29 cellular contexts compared by ENCODE assay signal in the genomic region with DNA sequence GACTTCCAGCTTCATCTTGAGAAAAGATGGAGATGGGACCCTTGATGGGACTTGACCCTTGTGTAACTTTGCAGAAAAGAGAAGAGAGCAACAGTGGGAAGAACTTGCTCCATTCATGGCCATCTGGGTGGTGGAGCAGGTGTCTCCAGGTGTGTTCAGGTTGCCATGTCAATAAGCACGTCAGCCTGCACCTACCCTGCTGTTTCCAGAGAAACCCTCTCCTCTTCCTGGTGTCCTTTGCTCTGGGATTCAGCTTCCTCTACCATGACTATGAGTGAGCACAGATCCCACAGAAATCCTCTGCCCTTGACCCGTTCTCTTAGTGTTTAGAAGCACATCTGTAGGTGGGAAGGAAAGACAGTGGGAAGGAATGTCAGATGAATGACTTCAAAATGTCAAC. TPM values are rescaled to one million over a fixed set of nuclear protein-coding genes. Genes with fewer than 3 reads are reported as not detected.
DNase-seq lines count a peak whose midpoint lies in the region; ATAC-seq, FAIRE-seq and TF ChIP-seq lines count a peak whose summit lies in the region.
"Had no signal": no experiment of that assay in that cellular context is flagged by ENCODE, and none has a peak within 500 bp of the region (broad histone marks: within the 10 kb centered on the region; RNA-seq: fewer than 3 reads in every experiment).

No MANE protein-coding gene starts in this region.

- H3K9me3 ChIP-seq in osteoblast (ENCODE audit: low read depth, low read length) (no peaks in the 10 kb centered on the region), left lung (peaks cover 0 to 4% of the 10 kb centered on the region in 2 donors)
- H3K9me3 ChIP-seq: body of pancreas, gastrocnemius medialis had no signal

- ATAC-seq in foreskin keratinocyte (no peak), left lung (no peak), SK-N-SH treated with all-trans-retinoic acid at 6 μM for 48 hours (no peak)
- ATAC-seq: gastrocnemius medialis; Panc1; stimulated activated memory B cell treated with anti-CD40 and anti-IgM and Interleukin-4, amounts not matched to agents 10 μg/mL and 1 μg/mL and 100 μg/mL, for 72 hours had no signal

- no peaks in the 10 kb centered on the region for H4K20me1 ChIP-seq in osteoblast (ENCODE audit: insufficient read depth, low read length)
- H4K20me1 ChIP-seq: BLaER1 treated with 17β-estradiol and CSF1 and Interleukin-3, amounts not matched to agents 10 nM and 100 nM had no signal

- peak overlapping the region; percentile 7 for H2AFZ ChIP-seq in osteoblast (ENCODE audit: low read length)

- H3K4me3 ChIP-seq in bronchial epithelial cell (ENCODE audit: low read depth, low read length) (no peak overlapping the region), osteoblast (ENCODE audit: insufficient read depth, low read length) (no peak overlapping the region), left lung (no peak overlapping the region)
- H3K4me3 ChIP-seq: BLaER1 treated with 17β-estradiol and CSF1 and Interleukin-3, amounts not matched to agents 10 nM and 100 nM; body of pancreas; dorsolateral prefrontal cortex; gastrocnemius medialis had no signal

- H3K36me3 ChIP-seq in bronchial epithelial cell (ENCODE audit: control insufficient read depth, insufficient read depth, low read length): no peaks in the 10 kb centered on the region
- no peaks in the 10 kb centered on the region for H3K36me3 ChIP-seq in osteoblast (ENCODE audit: insufficient read depth, low read length)
- no peaks in the 10 kb centered on the region for H3K36me3 ChIP-seq in left lung
- H3K36me3 ChIP-seq: BLaER1 treated with 17β-estradiol and CSF1 and Interleukin-3, amounts not matched to agents 10 nM and 100 nM; gastrocnemius medialis had no signal

- H3K79me2 ChIP-seq in osteoblast (ENCODE audit: insufficient read depth, low read length): no peaks in the 10 kb centered on the region

- peak; percentile 28 for FAIRE-seq in bronchial epithelial cell (lab: Jason Lieb, UNC)

- H3K4me1 ChIP-seq in osteoblast (ENCODE audit: insufficient read depth, low read length) (peaks cover 20% of the 10 kb centered on the region), foreskin keratinocyte (no peaks in the 10 kb centered on the region), left lung (no peaks in the 10 kb centered on the region)
- H3K4me1 ChIP-seq: body of pancreas had no signal

- DNase-seq in EH (ENCODE audit: low read depth) (peak; percentile 26), NCI-H146 (lab: John Stamatoyannopoulos, UW) (peak; percentile 67), bronchial epithelial cell (ENCODE audit: low read depth) (no peak), osteoblast (ENCODE audit: insufficient read length, low spot score, missing footprints) (no peak), foreskin keratinocyte (no peak), left lung (no peak)
- DNase-seq: activated CD4-positive, alpha-beta memory T cell treated with anti-CD3 and anti-CD28 coated beads, Interleukin-2, amount 10 ng/mL, durations not matched to agents 7 days and 5 days; activated CD8-positive, alpha-beta memory T cell treated with anti-CD3 and anti-CD28 coated beads, Interleukin-2, amount 50 U/mL, for 48 hours; activated naive CD4-positive, alpha-beta T cell treated with Interleukin-2 at 50 U/mL for 16 hours; cerebellar nuclear complex; COR-L47; DND-41; dorsolateral prefrontal cortex; gastrocnemius medialis; Karpas-422; kidney glomerular epithelial cell; NCI-H1436; NCI-H2171 treated with DMSO at 0.1 percent for 48 hours; SHP77 treated with DMSO at 0.1 percent for 48 hours had no signal

- H3K27me3 ChIP-seq in bronchial epithelial cell (ENCODE audit: control insufficient read depth, insufficient read depth, low read length) (no peaks in the 10 kb centered on the region), osteoblast (ENCODE audit: insufficient read depth, low read length) (no peaks in the 10 kb centered on the region), foreskin keratinocyte (no peaks in the 10 kb centered on the region), left lung (peaks cover 0 to 23% of the 10 kb centered on the region in 2 donors)
- H3K27me3 ChIP-seq: BLaER1 treated with 17β-estradiol and CSF1 and Interleukin-3, amounts not matched to agents 10 nM and 100 nM; body of pancreas; gastrocnemius medialis had no signal

- H3K27ac ChIP-seq in osteoblast (ENCODE audit: low read depth, low read length) (peak overlapping the region; percentile 52), foreskin keratinocyte (no peak overlapping the region), left lung (no peak overlapping the region)
- H3K27ac ChIP-seq: BLaER1 treated with 17β-estradiol and CSF1 and Interleukin-3, amounts not matched to agents 10 nM and 100 nM; dorsolateral prefrontal cortex; gastrocnemius medialis had no signal

- intact Hi-C loops in left lung (cut with DNase I): no loop called here

- H3K4me2 ChIP-seq in osteoblast (ENCODE audit: insufficient read depth, low read length): no peak overlapping the region
- H3K4me2 ChIP-seq: BLaER1 treated with 17β-estradiol and CSF1 and Interleukin-3, amounts not matched to agents 10 nM and 100 nM had no signal

- TF ChIP-seq CTCF in bronchial epithelial cell (IDR thresholded peaks at IDR 0.05; ENCODE audit: insufficient read depth, low read length, severe bottlenecking): no peak
- no peak for TF ChIP-seq CTCF in osteoblast (IDR thresholded peaks at IDR 0.05; ENCODE audit: extremely low read depth, low read depth, low read length)
- no peak for TF ChIP-seq CTCF in foreskin keratinocyte (conservative IDR thresholded peaks at IDR 0.05)
- TF ChIP-seq CTCF in left lung (IDR thresholded peaks at IDR 0.05): no peak

TF ChIP-seq in SK-N-SH treated with all-trans-retinoic acid at 6 μM for 48 hours, 23 proteins besides CTCF, POLR2A, EP300 and RAD21:
- TF ChIP-seq ISL1 (CRISPR knock-in tag; IDR thresholded peaks at IDR 0.05): no peak
- TF ChIP-seq, protein P1, sequence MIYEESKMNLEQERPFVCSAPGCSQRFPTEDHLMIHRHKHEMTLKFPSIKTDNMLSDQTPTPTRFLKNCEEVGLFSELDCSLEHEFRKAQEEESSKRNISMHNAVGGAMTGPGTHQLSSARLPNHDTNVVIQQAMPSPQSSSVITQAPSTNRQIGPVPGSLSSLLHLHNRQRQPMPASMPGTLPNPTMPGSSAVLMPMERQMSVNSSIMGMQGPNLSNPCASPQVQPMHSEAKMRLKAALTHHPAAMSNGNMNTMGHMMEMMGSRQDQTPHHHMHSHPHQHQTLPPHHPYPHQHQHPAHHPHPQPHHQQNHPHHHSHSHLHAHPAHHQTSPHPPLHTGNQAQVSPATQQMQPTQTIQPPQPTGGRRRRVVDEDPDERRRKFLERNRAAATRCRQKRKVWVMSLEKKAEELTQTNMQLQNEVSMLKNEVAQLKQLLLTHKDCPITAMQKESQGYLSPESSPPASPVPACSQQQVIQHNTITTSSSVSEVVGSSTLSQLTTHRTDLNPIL (CRISPR knock-in tag; IDR thresholded peaks at IDR 0.05; ENCODE audit: low read depth): no peak
- TF ChIP-seq ZFP30 (CRISPR knock-in tag; IDR thresholded peaks at IDR 0.05): no peak
- TF ChIP-seq OSR1 (CRISPR knock-in tag; IDR thresholded peaks at IDR 0.05): no peak
- no peak for TF ChIP-seq TCF4 (CRISPR knock-in tag; IDR thresholded peaks at IDR 0.05; ENCODE audit: borderline replicate concordance)
- no peak for TF ChIP-seq ESRRG (CRISPR knock-in tag; IDR thresholded peaks at IDR 0.05)
- TF ChIP-seq ZNF565 (CRISPR knock-in tag; conservative IDR thresholded peaks at IDR 0.05; ENCODE audit: low read depth): no peak

RNA-seq across cellular contexts. Expression of a gene that starts 21.8 kb away (rescaled TPM):
- 7.1 and 9.2 TPM in 2 replicates for total RNA-seq in bronchial epithelial cell
- 4.0 and 4.1 TPM in 2 replicates for total RNA-seq in osteoblast
- 4.7 and 5.0 TPM in 2 replicates for total RNA-seq in foreskin keratinocyte
- 1.7 and 1.8 TPM in 2 replicates for polyA plus RNA-seq in foreskin keratinocyte
- total RNA-seq in left lung: 10 to 100 TPM in 1 of 2 donors, 1 to 10 TPM in 1; 9.8 to 11.0 TPM

RNA-seq across cellular contexts. Expression of a gene that starts 45.3 kb away (rescaled TPM):
- not detected in 2 replicates for total RNA-seq in bronchial epithelial cell
- not detected in 2 replicates for total RNA-seq in osteoblast
- total RNA-seq in foreskin keratinocyte: not detected in 2 replicates
- polyA plus RNA-seq in foreskin keratinocyte: not detected in 2 replicates
- total RNA-seq in left lung: not detected
- total RNA-seq: activated CD4-positive, alpha-beta memory T cell treated with anti-CD3 and anti-CD28 coated beads, Interleukin-2, amount 10 ng/mL, durations not matched to agents 7 days and 5 days; activated T-helper 1 cell treated with anti-CD3 and anti-CD28 coated beads, Interleukin-12 subunit alpha, Interleukin-12 subunit beta, Interleukin-2, Interleukin-4 antibody, amounts not matched to agents 30 ng/mL and 10 ng/mL and 1 ng/mL, durations not matched to agents 14 hours and 24 hours and 36 hours; dorsolateral prefrontal cortex; lung microvascular endothelial cell; mononuclear cell; omental fat pad; subcutaneous adipose tissue had no signal

Comparison
In these comparisons a context has a peak if more than half of its experiments do, and no peak if none do; other contexts are left out.
1. DNase-seq: peak in EH (single experiment) and NCI-H146 (single experiment); none in bronchial epithelial cell (single experiment), osteoblast (single experiment), foreskin keratinocyte (0 of 2) and left lung (0 of 2).